In the genomic region with DNA sequence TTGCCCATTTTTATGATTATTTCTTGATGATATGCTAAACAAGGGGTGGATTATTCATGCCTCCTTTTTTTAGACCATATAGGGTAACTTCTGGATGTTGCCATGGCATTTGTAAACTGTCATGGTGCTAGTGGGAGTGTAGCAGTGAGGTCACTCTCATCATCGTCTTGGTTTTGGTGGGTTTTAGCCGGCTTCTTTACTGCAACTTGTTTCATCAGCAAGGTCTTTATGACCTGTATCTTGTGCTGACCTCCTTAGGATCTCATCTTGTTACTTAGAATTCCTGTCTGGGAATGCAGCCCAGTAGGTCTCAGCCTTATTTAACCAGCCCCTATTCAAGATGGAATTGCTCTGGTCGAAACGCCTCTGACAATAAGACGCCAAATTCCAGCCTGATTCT, we compare ENCODE assay signal across 12 cellular contexts. TPM values are rescaled to one million over a fixed set of nuclear protein-coding genes. Genes with fewer than 3 reads are reported as not detected.
"Had no signal": no experiment of that assay in that cellular context is flagged by ENCODE, and none has a peak within 500 bp of the region (broad histone marks: within the 10 kb centered on the region; RNA-seq: fewer than 3 reads in every experiment).

No MANE protein-coding gene starts in this region.

RNA-seq across cellular contexts. Expression of gene MYBPHL, which starts 20.0 kb away (rescaled TPM):
- total RNA-seq: naive thymus-derived CD8-positive, alpha-beta T cell; natural killer cell treated with Interleukin-12 subunit alpha and Interleukin-12 subunit beta and Interleukin-15 and Interleukin-18, amount 100 ng/mL, for 72 hours; omental fat pad; osteocyte; prostate gland; pulmonary artery endothelial cell; smooth muscle cell; spleen; suprapubic skin; transverse colon; ureter; vagina had no signal
- polyA plus RNA-seq: naive thymus-derived CD8-positive, alpha-beta T cell; smooth muscle cell; spleen had no signal
